ENCODE assay signal across 8 cellular contexts in the genomic region with DNA sequence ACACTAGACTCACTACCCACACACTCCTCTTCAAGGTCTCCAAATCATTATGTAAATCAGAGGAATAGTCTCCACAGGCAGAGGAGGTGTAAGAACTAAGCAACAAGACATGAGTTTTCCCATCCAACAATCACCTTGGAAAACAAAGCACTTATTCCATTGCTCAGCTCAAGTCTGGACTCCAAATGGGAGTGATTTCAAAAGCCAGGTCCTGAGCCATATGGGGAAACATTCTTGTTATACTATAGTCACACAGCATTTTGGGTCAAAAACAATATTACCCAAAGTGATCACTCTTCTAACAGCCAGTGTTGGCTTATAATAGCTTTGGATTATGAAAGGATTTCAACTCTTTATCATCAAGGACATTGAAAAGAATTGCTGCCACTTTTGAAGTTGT. TPM values are rescaled to one million over a fixed set of nuclear protein-coding genes. Genes with fewer than 3 reads are reported as not detected.
DNase-seq lines count a peak whose midpoint lies in the region; ATAC-seq and TF ChIP-seq lines count a peak whose summit lies in the region.

No MANE protein-coding gene starts in this region.

- peak overlapping the region; percentile 97 for H3K27ac Mint-ChIP-seq in activated naive CD8-positive, alpha-beta T cell treated with anti-CD3 and anti-CD28 coated beads, Interleukin-2, amount 50 U/mL, for 24 hours

- ATAC-seq in right cardiac atrium, result no peak
- ATAC-seq in left cardiac atrium, result no peak
- no peak for ATAC-seq in activated naive CD8-positive, alpha-beta T cell treated with anti-CD3 and anti-CD28 coated beads, Interleukin-2, amount 50 U/mL, for 24 hours
- no peak for ATAC-seq in upper lobe of right lung

- H3K27me3 ChIP-seq in right cardiac atrium (ENCODE audit: control insufficient read depth, insufficient read depth) (no peaks in the 10 kb centered on the region), muscle layer of colon (ENCODE audit: control insufficient read depth in 1 of 2, insufficient read depth in 2 of 2, low read length in 2 of 2) (no peaks in the 10 kb centered on the region), upper lobe of right lung (no peaks in the 10 kb centered on the region)

- H3K4me3 ChIP-seq in right cardiac atrium (ENCODE audit: low read length) (peak overlapping the region; percentile 56), muscle layer of colon (ENCODE audit: low read depth in 1 of 2, low read length in 2 of 2) (peak overlapping the region; percentile 48 to 85), upper lobe of right lung (peak overlapping the region; percentile 61)

- H3K27ac ChIP-seq in right cardiac atrium (ENCODE audit: low read length), result no peak overlapping the region
- peak overlapping the region; percentile 90 for H3K27ac ChIP-seq in muscle layer of colon (ENCODE audit: low read depth, low read length)
- H3K27ac ChIP-seq in upper lobe of right lung, result peak overlapping the region; percentile 82
- H3K27ac ChIP-seq in substantia nigra (ENCODE audit: low read depth, low read length, poor library complexity, severe bottlenecking), result no peak overlapping the region

- H3K36me3 ChIP-seq in muscle layer of colon (ENCODE audit: insufficient read depth, low read length) (peaks cover 6% of the 10 kb centered on the region), upper lobe of right lung (no peaks in the 10 kb centered on the region)

- intact Hi-C loops in right cardiac atrium (cut with DNase I), result loop anchor here (5.0 to 10.0 kb wide), 3 partner anchors 61 to 149 kb away; a partner anchor contains a TSS
- intact Hi-C loops in left cardiac atrium (cut with DNase I), result loop anchor here (1.0 to 10.0 kb wide), 3 partner anchors 64 to 149 kb away; a partner anchor contains a TSS
- intact Hi-C loops in upper lobe of right lung (cut with DNase I), result loop anchor here (10.0 kb wide), 1 partner anchor 51 kb away; no protein-coding TSS in a partner anchor

- H3K9me3 Mint-ChIP-seq in activated naive CD8-positive, alpha-beta T cell treated with anti-CD3 and anti-CD28 coated beads, Interleukin-2, amount 50 U/mL, for 24 hours, result no peaks in the 10 kb centered on the region

- no peak for DNase-seq in right cardiac atrium
- DNase-seq in left cardiac atrium, result no peak
- DNase-seq in activated naive CD8-positive, alpha-beta T cell treated with anti-CD3 and anti-CD28 coated beads, Interleukin-2, amount 50 U/mL, for 24 hours, result no peak
- no peak for DNase-seq in upper lobe of right lung
- DNase-seq in H4 (ENCODE audit: low spot score), result no peak
- no peak for DNase-seq in retina
- no peak for DNase-seq in substantia nigra (lab: John Stamatoyannopoulos, UW)

- H3K4me3 Mint-ChIP-seq in activated naive CD8-positive, alpha-beta T cell treated with anti-CD3 and anti-CD28 coated beads, Interleukin-2, amount 50 U/mL, for 24 hours, result peak overlapping the region; percentile 80

- H3K4me1 Mint-ChIP-seq in activated naive CD8-positive, alpha-beta T cell treated with anti-CD3 and anti-CD28 coated beads, Interleukin-2, amount 50 U/mL, for 24 hours, result peaks cover 18% of the 10 kb centered on the region

- no peaks in the 10 kb centered on the region for H3K27me3 Mint-ChIP-seq in activated naive CD8-positive, alpha-beta T cell treated with anti-CD3 and anti-CD28 coated beads, Interleukin-2, amount 50 U/mL, for 24 hours

- H3K9ac ChIP-seq in muscle layer of colon (ENCODE audit: low read length), result peak overlapping the region; percentile 9

- H3K9me3 ChIP-seq in right cardiac atrium (ENCODE audit: control insufficient read depth, low read length), result no peaks in the 10 kb centered on the region
- no peaks in the 10 kb centered on the region for H3K9me3 ChIP-seq in muscle layer of colon (ENCODE audit: low read length)
- no peaks in the 10 kb centered on the region for H3K9me3 ChIP-seq in upper lobe of right lung

- no peaks in the 10 kb centered on the region for H3K36me3 Mint-ChIP-seq in activated naive CD8-positive, alpha-beta T cell treated with anti-CD3 and anti-CD28 coated beads, Interleukin-2, amount 50 U/mL, for 24 hours (ENCODE audit: low read depth)

- H3K4me1 ChIP-seq in right cardiac atrium (ENCODE audit: control insufficient read depth, insufficient read depth, low read length) (no peaks in the 10 kb centered on the region), muscle layer of colon (ENCODE audit: insufficient read depth, low read length) (peaks cover 16% of the 10 kb centered on the region), upper lobe of right lung (peaks cover 8% of the 10 kb centered on the region)

- TF ChIP-seq CTCF in upper lobe of right lung (IDR thresholded peaks at IDR 0.05), result no peak

RNA-seq across cellular contexts. Expression of a gene that starts 3.6 kb away (rescaled TPM):
- total RNA-seq in right cardiac atrium (1 to 10 TPM; 1.2 to 2.5 (median 1.8) TPM), left cardiac atrium (1 to 10 TPM; 1.1 to 1.2 TPM), upper lobe of right lung (1.2 TPM)
- polyA plus RNA-seq in right cardiac atrium, result 0.45 TPM
- not detected in 2 replicates for total RNA-seq in H4 (2014; rRNA removed; shearing (Covaris generic))

RNA-seq across cellular contexts. Expression of a gene that starts 19.9 kb away (rescaled TPM):
- total RNA-seq in right cardiac atrium, result 10 to 100 TPM; 13.9 to 15.3 (median 14.8) TPM
- 18.2 TPM for polyA plus RNA-seq in right cardiac atrium
- 10 to 100 TPM; 12.2 to 13.0 TPM for total RNA-seq in left cardiac atrium
- 17.8 TPM for total RNA-seq in upper lobe of right lung
- 49.7 and 66.4 TPM in 2 replicates for total RNA-seq in H4 (2014; rRNA removed; shearing (Covaris generic))

RNA-seq across cellular contexts. Expression of a gene that starts 55.8 kb away (rescaled TPM):
- total RNA-seq in right cardiac atrium, result 10 to 100 TPM; 11.4 to 13.6 (median 13.1) TPM
- polyA plus RNA-seq in right cardiac atrium, result 3.9 TPM
- total RNA-seq in left cardiac atrium, result 10 to 100 TPM; 10.0 to 10.7 TPM
- 21.0 TPM for total RNA-seq in upper lobe of right lung
- total RNA-seq in H4 (2014; rRNA removed; shearing (Covaris generic)), result 2.3 and 3.4 TPM in 2 replicates

Comparison
In these comparisons a context has a peak if more than half of its experiments do, and no peak if none do; other contexts are left out.
1. H3K27ac ChIP-seq: peak in muscle layer of colon (single experiment) and upper lobe of right lung (single experiment); none in right cardiac atrium (single experiment) and substantia nigra (single experiment).
2. Peak in every context shown above with its lines, with median percentiles within 50 percentile points of each other: H3K4me3 ChIP-seq.